19 cellular contexts compared by ENCODE assay signal in the genomic region with DNA sequence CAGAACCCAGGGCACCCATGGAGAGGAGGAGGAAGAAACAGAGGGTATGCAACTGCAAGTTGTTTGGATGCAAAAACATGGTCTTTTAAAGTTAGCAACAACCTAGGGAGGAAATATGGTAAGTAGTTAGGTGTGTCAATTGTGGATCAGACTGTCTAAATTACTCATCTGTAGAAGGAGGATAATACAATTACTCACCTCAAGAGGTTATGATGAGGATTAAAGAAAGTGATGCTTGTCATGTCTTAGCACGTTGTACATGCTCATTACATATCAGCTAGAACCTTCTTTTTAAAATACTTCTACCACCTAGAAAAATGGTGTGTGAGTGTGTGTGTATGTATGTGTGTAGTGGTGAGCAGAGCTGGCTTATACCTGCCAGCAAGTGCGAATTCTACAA. TPM values are rescaled to one million over a fixed set of nuclear protein-coding genes. Genes with fewer than 3 reads are reported as not detected.
DNase-seq lines count a peak whose midpoint lies in the region; ATAC-seq, FAIRE-seq and TF ChIP-seq lines count a peak whose summit lies in the region.
"Had no signal": no experiment of that assay in that cellular context is flagged by ENCODE, and none has a peak within 500 bp of the region (broad histone marks: within the 10 kb centered on the region; RNA-seq: fewer than 3 reads in every experiment).

No MANE protein-coding gene starts in this region.

- ATAC-seq in activated CD4-positive, CD25-positive, alpha-beta regulatory T cell treated with anti-CD3 and anti-CD28 coated beads, Interleukin-2, amount 50 U/mL, for 24 hours = peak; percentile 35 to 62
- ATAC-seq in HG03108 (IDR thresholded peaks at IDR 0.05; ENCODE audit: unreplicated experiment) = no peak
- ATAC-seq in GM21786 (IDR thresholded peaks at IDR 0.05; ENCODE audit: unreplicated experiment) = no peak

- H3K9me3 ChIP-seq in breast epithelium (no peaks in the 10 kb centered on the region), keratinocyte (ENCODE audit: control insufficient read depth, low read depth, low read length) (no peaks in the 10 kb centered on the region)
- H3K9me3 ChIP-seq: BE2C had no signal

- H2AFZ ChIP-seq in keratinocyte (ENCODE audit: control insufficient read depth, low read length) = no peak overlapping the region

- H3K9ac ChIP-seq in keratinocyte (ENCODE audit: control insufficient read depth, extremely low read depth, insufficient read depth, low read length) = no peak overlapping the region

- DNase-seq in activated CD4-positive, CD25-positive, alpha-beta regulatory T cell treated with anti-CD3 and anti-CD28 coated beads, Interleukin-2, amount 50 U/mL, for 72 hours = no peak
- DNase-seq in MCF 10A (ENCODE audit: unreplicated experiment) = peak; percentile 10
- DNase-seq in breast epithelium (ENCODE audit: low spot score in 2 of 2) = no peak
- peak; percentile 59 for DNase-seq in keratinocyte (ENCODE audit: low read depth, low spot score)
- DNase-seq in GM19239 (ENCODE audit: insufficient read length, low spot score) = no peak
- DNase-seq: BE2C; CD4-positive, alpha-beta T cell; H7; IMR-90; Kasumi-1; NCI-H1105; NCI-H1694 treated with DMSO at 0.1 percent for 48 hours; NCI-H2107; NCI-H2227 treated with DMSO at 0.1 percent for 48 hours had no signal

- peak overlapping the region; percentile 14 for H3K4me2 ChIP-seq in keratinocyte (ENCODE audit: control insufficient read depth, extremely low read depth, insufficient read depth, low read depth, low read length)

- peak; percentile 90 for FAIRE-seq in keratinocyte (lab: Jason Lieb, UNC)
- FAIRE-seq in GM19239 (lab: Jason Lieb, UNC) = no peak

- CTCF ChIA-PET in MCF 10A (lab: Yijun Ruan, JAX) = interaction anchor here (0.6 to 3.4 kb wide), 8 partner anchors 9 to 187 kb away, joined by 3 to 21 read pairs (median 4); no protein-coding TSS in a partner anchor

- H3K4me3 ChIP-seq in breast epithelium = no peak overlapping the region
- H3K4me3 ChIP-seq in keratinocyte (ENCODE audit: control insufficient read depth in 2 of 3, extremely low read depth in 1 of 3, insufficient read depth in 2 of 3, low read depth in 1 of 3, low read length in 3 of 3) = no peak overlapping the region

- H3K4me1 ChIP-seq in breast epithelium (no peaks in the 10 kb centered on the region), keratinocyte (ENCODE audit: control insufficient read depth, extremely low read depth, insufficient read depth, low read length) (peaks cover 23% of the 10 kb centered on the region)
- H3K4me1 ChIP-seq: BE2C had no signal

- intact Hi-C loops in MCF 10A (cut with micrococcal nuclease) = no loop called here
- intact Hi-C loops in breast epithelium (cut with DNase I; ENCODE audit: low total_unique reads) = no loop called here

- TF ChIP-seq CTCF in MCF 10A (IDR thresholded peaks at IDR 0.05; ENCODE audit: unreplicated experiment) (no peak), breast epithelium (IDR thresholded peaks at IDR 0.05) (no peak), keratinocyte (optimal IDR thresholded peaks at IDR 0.05 in 1 of 3, IDR thresholded peaks at IDR 0.05 in 1 of 3, conservative IDR thresholded peaks at IDR 0.05 in 1 of 3; ENCODE audit: extremely low read depth in 1 of 3, insufficient read depth in 2 of 3, low read length in 3 of 3) (no peak)

- dilution Hi-C loops in keratinocyte (cut with MboI; ENCODE audit: extremely low pct_ligation_motif_present, low sequenced_read_pairs) = no loop called here

- no peaks in the 10 kb centered on the region for H3K36me3 ChIP-seq in breast epithelium
- H3K36me3 ChIP-seq in keratinocyte (ENCODE audit: control insufficient read depth in 2 of 2, extremely low read depth in 1 of 2, insufficient read depth in 2 of 2, low read length in 2 of 2) = no peaks in the 10 kb centered on the region
- H3K36me3 ChIP-seq: BE2C had no signal

- no peaks in the 10 kb centered on the region for H4K20me1 ChIP-seq in keratinocyte (ENCODE audit: control insufficient read depth, extremely low read depth, insufficient read depth, low read length)

- POLR2A ChIA-PET in MCF 10A (lab: Yijun Ruan, JAX) = interaction anchor here (0.7 to 2.2 kb wide), 5 partner anchors 8 to 228 kb away, joined by 3 to 7 read pairs (median 3); no protein-coding TSS in a partner anchor

- H3K27me3 ChIP-seq in breast epithelium (no peaks in the 10 kb centered on the region), keratinocyte (ENCODE audit: control insufficient read depth, extremely low read depth, insufficient read depth, low read length) (no peaks in the 10 kb centered on the region)
- H3K27me3 ChIP-seq: BE2C had no signal

- H3K27ac ChIP-seq in breast epithelium = no peak overlapping the region
- peak overlapping the region; percentile 22 for H3K27ac ChIP-seq in keratinocyte (ENCODE audit: control insufficient read depth, insufficient read depth, low read length)
- H3K27ac ChIP-seq: 22Rv1 had no signal

- TF ChIP-seq POLR2A in breast epithelium (IDR thresholded peaks at IDR 0.05) = no peak

- no TSS peak for BruUV-seq in MCF 10A (replicated peaks; lab: Mats Ljungman, UMichigan)

- H3K27me3 Mint-ChIP-seq in MCF 10A (ENCODE audit: insufficient read depth, unreplicated experiment) = no peaks in the 10 kb centered on the region
- H3K27me3 Mint-ChIP-seq: CD4-positive, alpha-beta T cell had no signal

- no peaks in the 10 kb centered on the region for H3K79me2 ChIP-seq in keratinocyte (ENCODE audit: control insufficient read depth, insufficient read depth, low read length)

- H3K9me1 ChIP-seq in keratinocyte (ENCODE audit: control insufficient read depth, extremely low read depth, insufficient read depth, low read length) = no peaks in the 10 kb centered on the region

- H3K9me3 Mint-ChIP-seq in MCF 10A (ENCODE audit: unreplicated experiment) = no peaks in the 10 kb centered on the region
- H3K9me3 Mint-ChIP-seq: CD4-positive, alpha-beta T cell had no signal

- H3K27ac Mint-ChIP-seq in MCF 10A (ENCODE audit: low read depth, unreplicated experiment) = no peak overlapping the region
- H3K27ac Mint-ChIP-seq: CD4-positive, alpha-beta T cell had no signal

- no peaks in the 10 kb centered on the region for H3K36me3 Mint-ChIP-seq in MCF 10A (ENCODE audit: insufficient read depth, unreplicated experiment)

- H3K4me1 Mint-ChIP-seq in MCF 10A (ENCODE audit: insufficient read depth, unreplicated experiment) = peaks cover 34% of the 10 kb centered on the region

- no peak overlapping the region for H3K4me3 Mint-ChIP-seq in MCF 10A (ENCODE audit: unreplicated experiment)
- H3K4me3 Mint-ChIP-seq: CD4-positive, alpha-beta T cell had no signal

RNA-seq across cellular contexts. Expression of a gene that starts 2.3 kb away (rescaled TPM):
- total RNA-seq in MCF 10A (2022) (not detected in 2 replicates), breast epithelium (10 to 100 TPM in 1 of 3 donors, 1 to 10 TPM in 2; 2.2 to 14.9 (median 2.6) TPM)
- polyA plus RNA-seq in keratinocyte = not detected in 3 replicates
- polyA plus RNA-seq in keratinocyte (2011; ENCODE audit: low read depth) = not detected
- polyA plus RNA-seq in keratinocyte (2011; cell fraction: cytosol; rRNA removed) = not detected in 2 replicates
- not detected in 2 replicates for polyA plus RNA-seq in keratinocyte (2011; cell fraction: nucleus; rRNA removed)
- 0.11 TPM in 1 of 2 replicates, not detected in the other for polyA plus RNA-seq in keratinocyte (2012; ENCODE audit: low replicate concordance)
- not detected in 3 replicates for polyA minus RNA-seq in keratinocyte
- polyA minus RNA-seq in keratinocyte (2011; cell fraction: cytosol; rRNA and poly(A)+ RNA removed) = not detected
- polyA minus RNA-seq in keratinocyte (2011; cell fraction: nucleus; rRNA and poly(A)+ RNA removed) = not detected in 2 replicates
- total RNA-seq: CD4-positive, alpha-beta T cell; H7; HT-29 had no signal

RNA-seq across cellular contexts. Expression of a gene that starts 44.2 kb away (rescaled TPM):
- total RNA-seq in MCF 10A (2022) (7.7 and 8.6 TPM in 2 replicates), breast epithelium (10 to 100 TPM; 10.7 to 22.9 (median 14.9) TPM)
- polyA plus RNA-seq in keratinocyte = 5.9 to 11.8 TPM (median 8.9 TPM) in 3 replicates
- polyA plus RNA-seq in keratinocyte (2011; ENCODE audit: low read depth) = 1.7 TPM
- 8.3 and 10.1 TPM in 2 replicates for polyA plus RNA-seq in keratinocyte (2011; cell fraction: cytosol; rRNA removed)
- polyA plus RNA-seq in keratinocyte (2011; cell fraction: nucleus; rRNA removed) = 14.7 and 15.2 TPM in 2 replicates
- 1.2 and 6.1 TPM in 2 replicates for polyA plus RNA-seq in keratinocyte (2012; ENCODE audit: low replicate concordance)
- polyA minus RNA-seq in keratinocyte = 4.1 to 10.6 TPM (median 4.9 TPM) in 3 replicates
- 6.3 TPM for polyA minus RNA-seq in keratinocyte (2011; cell fraction: cytosol; rRNA and poly(A)+ RNA removed)
- polyA minus RNA-seq in keratinocyte (2011; cell fraction: nucleus; rRNA and poly(A)+ RNA removed) = 4.4 and 8.9 TPM in 2 replicates
- total RNA-seq: CD4-positive, alpha-beta T cell had no signal

Comparison
In these comparisons a context has a peak if more than half of its experiments do, and no peak if none do; other contexts are left out.
1. DNase-seq: peak in MCF 10A (single experiment) and keratinocyte (single experiment); none in activated CD4-positive, CD25-positive, alpha-beta regulatory T cell treated with anti-CD3 and anti-CD28 coated beads, Interleukin-2, amount 50 U/mL, for 72 hours (single experiment), breast epithelium (0 of 2) and GM19239 (single experiment).
2. ATAC-seq: peak in activated CD4-positive, CD25-positive, alpha-beta regulatory T cell treated with anti-CD3 and anti-CD28 coated beads, Interleukin-2, amount 50 U/mL, for 24 hours (2 of 2); none in HG03108 (single experiment) and GM21786 (single experiment).